In the genomic region with DNA sequence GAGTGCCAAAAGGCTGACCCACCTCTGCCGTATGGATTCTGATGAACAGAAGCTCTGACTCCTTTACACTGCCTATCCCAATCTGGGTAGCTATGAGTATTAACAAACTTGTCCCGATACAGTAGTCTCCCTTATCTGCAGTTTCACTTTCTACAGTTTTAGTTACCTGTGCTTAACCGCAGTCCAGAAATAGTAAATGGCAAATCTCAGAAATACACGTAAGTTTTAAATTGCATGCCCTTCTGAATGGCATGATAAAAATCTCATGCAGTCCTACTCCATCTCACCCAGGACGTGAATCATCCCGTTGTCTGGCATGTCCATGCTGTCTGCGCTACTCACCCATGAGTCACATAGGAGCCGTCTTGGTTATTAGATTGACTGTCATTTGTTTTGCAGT, we compare ENCODE assay signal across 16 cellular contexts.
DNase-seq lines count a peak whose midpoint lies in the region; ATAC-seq and TF ChIP-seq lines count a peak whose summit lies in the region.
"Had no signal": no experiment of that assay in that cellular context is flagged by ENCODE, and none has a peak within 500 bp of the region (broad histone marks: within the 10 kb centered on the region; RNA-seq: fewer than 3 reads in every experiment).

No MANE protein-coding gene starts in this region.

- no peaks in the 10 kb centered on the region for H3K4me1 Mint-ChIP-seq in activated CD8-positive, alpha-beta T cell treated with anti-CD3 and anti-CD28 coated beads, Interleukin-2, amount 10 ng/mL, durations not matched to agents 7 days and 5 days (ENCODE audit: low read depth)

- H3K27me3 Mint-ChIP-seq in activated CD8-positive, alpha-beta T cell treated with anti-CD3 and anti-CD28 coated beads, Interleukin-2, amount 10 ng/mL, durations not matched to agents 7 days and 5 days (ENCODE audit: low read depth): peaks cover 8% of the 10 kb centered on the region

- in situ Hi-C loops in ACHN (cut with HindIII; ENCODE audit: low pct_ligation_motif_present, low pct_unique_long_range_greater_than_20kb, low sequenced_read_pairs): no loop called here

- DNase-seq in ACHN: peak; percentile 64
- DNase-seq in HS-27A (ENCODE audit: low read depth): peak; percentile 46
- DNase-seq in foreskin melanocyte: peak; percentile 22
- DNase-seq in NCI-H748 (lab: John Stamatoyannopoulos, UW; ENCODE audit: unreplicated experiment): no peak
- no peak for DNase-seq in activated CD8-positive, alpha-beta T cell treated with anti-CD3 and anti-CD28 coated beads, Interleukin-2, amount 10 ng/mL, durations not matched to agents 7 days and 5 days
- DNase-seq: activated CD8-positive, alpha-beta memory T cell treated with anti-CD3 and anti-CD28 coated beads, Interleukin-2, amount 50 U/mL, for 48 hours; aorta; gastrocnemius medialis; GOT3; NCI-H1048; NCI-H82; T-helper 17 cell had no signal

- ATAC-seq in HG03439 (IDR thresholded peaks at IDR 0.05; ENCODE audit: unreplicated experiment): no peak
- no peak for ATAC-seq in HG02973 (IDR thresholded peaks at IDR 0.05; ENCODE audit: unreplicated experiment)
- no peak for ATAC-seq in activated CD8-positive, alpha-beta T cell treated with anti-CD3 and anti-CD28 coated beads, Interleukin-2, amount 10 ng/mL, durations not matched to agents 7 days and 5 days
- ATAC-seq: left lobe of liver, T-helper 17 cell had no signal

- H3K9me3 Mint-ChIP-seq in activated CD8-positive, alpha-beta T cell treated with anti-CD3 and anti-CD28 coated beads, Interleukin-2, amount 10 ng/mL, durations not matched to agents 7 days and 5 days (ENCODE audit: insufficient read depth): no peaks in the 10 kb centered on the region

- POLR2A ChIA-PET in activated CD8-positive, alpha-beta T cell treated with anti-CD3 and anti-CD28 coated beads, Interleukin-2, amount 10 ng/mL, durations not matched to agents 7 days and 5 days (lab: Charles Lee): no interaction called here

- CTCF ChIA-PET in activated CD8-positive, alpha-beta T cell treated with anti-CD3 and anti-CD28 coated beads, Interleukin-2, amount 10 ng/mL, durations not matched to agents 7 days and 5 days (lab: Charles Lee): no interaction called here

- no peaks in the 10 kb centered on the region for H3K36me3 Mint-ChIP-seq in activated CD8-positive, alpha-beta T cell treated with anti-CD3 and anti-CD28 coated beads, Interleukin-2, amount 10 ng/mL, durations not matched to agents 7 days and 5 days (ENCODE audit: low read depth)

- H3K4me3 ChIP-seq in WI38 (ENCODE audit: low read depth, low read length): peak overlapping the region; percentile 27; the same call in 1 of the 2 replicates
- H3K4me3 ChIP-seq: gastrocnemius medialis had no signal

- no peak overlapping the region for H3K4me3 Mint-ChIP-seq in activated CD8-positive, alpha-beta T cell treated with anti-CD3 and anti-CD28 coated beads, Interleukin-2, amount 10 ng/mL, durations not matched to agents 7 days and 5 days
- H3K4me3 Mint-ChIP-seq: T-helper 17 cell had no signal

- TF ChIP-seq CTCF in WI38 (IDR thresholded peaks at IDR 0.05; ENCODE audit: low read depth, low read length): no peak

- H3K27ac Mint-ChIP-seq in activated CD8-positive, alpha-beta T cell treated with anti-CD3 and anti-CD28 coated beads, Interleukin-2, amount 10 ng/mL, durations not matched to agents 7 days and 5 days: no peak overlapping the region
- H3K27ac Mint-ChIP-seq: T-helper 17 cell had no signal

Comparison
In these comparisons a context has a peak if more than half of its experiments do, and no peak if none do; other contexts are left out.
1. DNase-seq: peak in ACHN (single experiment), HS-27A (single experiment) and foreskin melanocyte (single experiment); none in NCI-H748 (single experiment) and activated CD8-positive, alpha-beta T cell treated with anti-CD3 and anti-CD28 coated beads, Interleukin-2, amount 10 ng/mL, durations not matched to agents 7 days and 5 days (single experiment).